ENCODE assay signal across 1 cellular context in the genomic region with DNA sequence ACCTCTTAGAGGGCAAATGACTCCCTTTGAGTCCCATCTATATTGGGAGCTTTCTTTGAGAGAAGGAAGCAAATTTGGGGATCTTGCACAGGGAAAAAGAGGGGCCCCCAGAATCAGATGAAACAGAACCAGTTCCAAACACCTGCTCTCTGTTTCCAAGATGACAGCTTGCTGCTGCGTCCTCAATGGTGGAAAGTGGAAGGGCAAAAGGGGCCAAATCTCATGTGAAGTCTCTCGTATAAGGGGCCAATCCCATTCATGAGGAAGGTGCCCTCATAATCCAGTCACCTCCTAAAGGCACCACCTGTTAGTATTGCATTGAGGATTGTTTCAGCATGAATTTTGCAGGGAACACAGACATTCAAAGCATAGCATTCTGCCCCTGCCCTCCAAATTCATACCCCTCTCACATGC.
TF ChIP-seq lines count a peak whose summit lies in the region.

No MANE protein-coding gene starts in this region.

TF ChIP-seq in GM12878, 131 proteins besides CTCF, POLR2A, EP300 and RAD21:
- no peak for TF ChIP-seq SMAD1 (IDR thresholded peaks at IDR 0.05; ENCODE audit: low read depth, partially characterized antibody)
TF ChIP-seq in GM12878: peak in this region for 0.
